15 cellular contexts compared by ENCODE assay signal in genomic region chr13:41802684-41803554, GRCh38.
A peak's percentile ranks its signal among the peaks of the same experiment; 100 is the strongest.
DNase-seq lines count a peak whose midpoint lies in the region; ATAC-seq and TF ChIP-seq lines count a peak whose summit lies in the region.
"Had no signal": no experiment of that assay in that cellular context is flagged by ENCODE, and none has a peak within 500 bp of the region (broad histone marks: within the 10 kb centered on the region; RNA-seq: fewer than 3 reads in every experiment).

No MANE protein-coding gene starts in this region.

- CTCF ChIA-PET in AG04449 (lab: Yijun Ruan, JAX), result no interaction called here

- no peaks in the 10 kb centered on the region for H3K36me3 ChIP-seq in hepatocyte (replicated peaks; ENCODE audit: insufficient read depth, low read depth)

- no peaks in the 10 kb centered on the region for H3K9me2 ChIP-seq in hepatocyte (replicated peaks; ENCODE audit: insufficient read depth)

- H3K9me3 ChIP-seq in hepatocyte (ENCODE audit: low read depth), result no peaks in the 10 kb centered on the region

- TF ChIP-seq CTCF in AG04449 (IDR thresholded peaks at IDR 0.05; ENCODE audit: insufficient read depth, low read length, missing control alignments) (no peak), hepatocyte (IDR thresholded peaks at IDR 0.05; ENCODE audit: poor library complexity) (no peak)

- ATAC-seq in HG03432 (IDR thresholded peaks at IDR 0.05; ENCODE audit: unreplicated experiment), result no peak
- ATAC-seq: activated CD4-positive, CD25-positive, alpha-beta regulatory T cell treated with anti-CD3 and anti-CD28 coated beads, Interleukin-2, amount 50 U/mL, for 24 hours; heart right ventricle had no signal

- POLR2A ChIA-PET in AG04449 (lab: Yijun Ruan, JAX), result no interaction called here

- no peaks in the 10 kb centered on the region for H3K4me1 ChIP-seq in hepatocyte (ENCODE audit: insufficient read depth)
- H3K4me1 ChIP-seq: heart right ventricle had no signal

- 96% methylated on average over 2 of the region's 2 CpGs for WGBS in hepatocyte (ENCODE audit: low lambda C conversion rate, missing lambda C conversion rate)

- H3K27ac ChIP-seq in hepatocyte, result no peak overlapping the region
- H3K27ac ChIP-seq: heart right ventricle had no signal

- H3K4me3 ChIP-seq in AG04449 (ENCODE audit: low read depth, low read length), result no peak overlapping the region
- H3K4me3 ChIP-seq in hepatocyte, result no peak overlapping the region
- H3K4me3 ChIP-seq: heart right ventricle had no signal

- no peaks in the 10 kb centered on the region for H4K20me1 ChIP-seq in hepatocyte (ENCODE audit: insufficient read depth, poor library complexity, severe bottlenecking)

- H2AFZ ChIP-seq in hepatocyte, result no peak overlapping the region

- H3K27me3 ChIP-seq in hepatocyte, result no peaks in the 10 kb centered on the region
- H3K27me3 ChIP-seq: heart right ventricle had no signal

- no peaks in the 10 kb centered on the region for H3K79me2 ChIP-seq in hepatocyte

- DNase-seq in AG04449 (ENCODE audit: low read depth, low spot score) (peak; percentile 19), GM04503 (ENCODE audit: low read depth) (peak; percentile 20), amniotic stem cell (lab: John Stamatoyannopoulos, UW) (peak; percentile 17), kidney glomerular epithelial cell (lab: John Stamatoyannopoulos, UW) (peak; percentile 13), NCI-H2227 (lab: John Stamatoyannopoulos, UW; ENCODE audit: unreplicated experiment) (no peak), hepatocyte (ENCODE audit: low spot score) (no peak), germinal center (ENCODE audit: low spot score) (no peak)
- DNase-seq: activated naive CD8-positive, alpha-beta T cell treated with anti-CD3 and anti-CD28 coated beads, Interleukin-2, amount 10 ng/mL, durations not matched to agents 7 days and 5 days; CD4-positive, CD25-positive, alpha-beta regulatory T cell; effector CD4-positive, alpha-beta T cell; heart right ventricle; MM.1S; NCI-H69 had no signal

- H3K4me2 ChIP-seq in hepatocyte, result no peak overlapping the region

Comparison
In these comparisons a context has a peak if more than half of its experiments do, and no peak if none do; other contexts are left out.
1. DNase-seq: peak in AG04449 (single experiment), GM04503 (single experiment), amniotic stem cell (single experiment) and kidney glomerular epithelial cell (single experiment); none in NCI-H2227 (single experiment), hepatocyte (single experiment) and germinal center (single experiment).